In the genomic region with DNA sequence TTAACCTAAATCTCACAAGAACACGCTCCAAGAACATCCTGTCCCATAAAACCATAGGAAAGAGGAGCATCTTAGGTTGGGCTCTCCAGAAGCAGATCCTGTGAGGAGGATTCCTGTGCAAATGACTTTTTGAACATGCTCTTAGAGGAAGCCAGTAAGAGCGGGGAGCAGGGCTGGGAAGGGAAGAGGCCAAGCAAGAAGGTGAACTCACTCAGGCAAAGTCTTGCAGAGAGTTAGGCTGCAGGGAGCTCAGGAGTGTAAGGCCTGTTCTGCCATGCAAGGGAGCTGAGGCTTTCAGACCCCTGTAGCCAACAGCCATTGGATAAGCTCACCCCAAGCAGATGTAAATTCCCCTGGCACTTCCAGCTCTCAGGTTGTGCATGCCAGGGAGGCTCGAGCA, we compare ENCODE assay signal across 23 cellular contexts.
"Had no signal": no experiment of that assay in that cellular context is flagged by ENCODE, and none has a peak within 500 bp of the region (broad histone marks: within the 10 kb centered on the region; RNA-seq: fewer than 3 reads in every experiment).

No MANE protein-coding gene starts in this region.

- H3K9me3 ChIP-seq: colonic mucosa, gastrocnemius medialis had no signal

- H3K27me3 ChIP-seq: colonic mucosa, foreskin keratinocyte, gastrocnemius medialis had no signal

- H3K27ac Mint-ChIP-seq: dendritic cell treated with granulocyte-macrophage colony-stimulating factor and Interleukin-4, amounts not matched to agents 40 ng/mL and 50 ng/mL, for 4 days; effector memory CD8-positive, alpha-beta T cell; endodermal cell had no signal

- H3K4me3 Mint-ChIP-seq: dendritic cell treated with granulocyte-macrophage colony-stimulating factor and Interleukin-4, amounts not matched to agents 40 ng/mL and 50 ng/mL, for 4 days; effector memory CD8-positive, alpha-beta T cell; endodermal cell had no signal

- H3K27ac ChIP-seq: colonic mucosa, coronary artery, dorsolateral prefrontal cortex, epithelial cell of prostate, esophagus squamous epithelium, foreskin keratinocyte, gastrocnemius medialis, gastroesophageal sphincter, heart left ventricle, heart right ventricle had no signal

- H3K4me1 ChIP-seq: colonic mucosa, esophagus squamous epithelium, foreskin keratinocyte, gastrocnemius medialis, gastroesophageal sphincter, heart left ventricle had no signal

- H3K4me3 ChIP-seq: colonic mucosa, coronary artery, dorsolateral prefrontal cortex, esophagus squamous epithelium, gastrocnemius medialis, gastroesophageal sphincter, heart left ventricle, heart right ventricle had no signal

- DNase-seq: colonic mucosa; cortex of kidney; dermis blood vessel endothelial cell; dorsolateral prefrontal cortex; effector CD4-positive, alpha-beta T cell; effector CD8-positive, alpha-beta T cell; effector memory CD4-positive, alpha-beta T cell; effector memory CD8-positive, alpha-beta T cell; endodermal cell; erythroblast; esophagus squamous epithelium; foreskin fibroblast; foreskin keratinocyte; foreskin melanocyte; gastrocnemius medialis; glutamatergic neuron; heart left ventricle; heart right ventricle had no signal

- H3K36me3 ChIP-seq: colonic mucosa, esophagus squamous epithelium, gastrocnemius medialis, gastroesophageal sphincter, heart left ventricle, heart right ventricle had no signal

- ATAC-seq: effector memory CD8-positive, alpha-beta T cell; esophagus mucosa; foreskin keratinocyte; gastrocnemius medialis; gastroesophageal sphincter; heart left ventricle; heart right ventricle had no signal

- H3K9me3 Mint-ChIP-seq: effector memory CD8-positive, alpha-beta T cell; endodermal cell had no signal

- H3K4me1 Mint-ChIP-seq: endodermal cell had no signal
